ENCODE assay signal across 8 cellular contexts in the genomic region with DNA sequence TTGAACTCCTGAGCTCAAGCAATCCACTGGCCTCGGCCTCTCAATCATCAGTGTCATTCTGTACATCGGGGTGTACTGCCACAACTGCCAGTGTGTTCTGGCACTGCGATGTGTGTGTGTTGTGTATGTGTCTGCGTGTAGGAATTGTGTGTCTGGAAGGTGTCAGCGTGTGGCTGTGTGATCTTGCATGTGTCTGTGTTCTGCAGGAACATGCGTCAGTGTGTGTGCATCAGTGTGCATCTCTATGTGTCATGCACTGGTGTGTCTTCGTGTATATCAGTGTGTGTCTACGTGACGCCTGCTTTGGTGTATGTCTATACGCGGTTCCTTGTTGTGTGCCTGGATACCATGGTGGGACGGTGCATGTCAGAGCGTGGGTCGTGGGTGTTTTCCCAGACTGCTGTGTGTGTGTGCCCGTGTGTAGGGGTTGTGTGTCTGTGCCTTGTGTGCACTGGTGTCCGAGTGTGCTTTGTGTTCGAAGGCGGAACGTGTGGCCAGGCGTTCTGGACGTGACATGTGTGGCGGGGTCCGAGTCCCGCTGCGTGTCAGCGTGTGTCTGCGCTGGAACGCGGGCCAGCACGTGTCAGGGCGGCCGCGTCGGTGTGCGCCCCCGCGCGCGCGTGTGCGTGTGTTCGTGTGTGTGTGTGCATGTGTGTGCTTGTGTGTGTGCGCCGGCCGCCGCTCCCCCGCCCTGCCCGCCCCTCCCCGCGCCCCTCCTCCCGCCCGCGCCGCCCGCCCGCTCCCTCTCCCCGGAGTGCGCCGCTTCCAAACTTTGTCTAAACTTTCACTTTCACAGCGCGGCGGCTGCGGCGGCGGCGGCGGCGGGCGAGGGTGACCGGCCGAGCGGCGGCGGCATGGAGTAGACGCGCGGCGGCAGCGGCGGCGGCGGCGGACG. TPM values are rescaled to one million over a fixed set of nuclear protein-coding genes. Genes with fewer than 3 reads are reported as not detected.
DNase-seq lines count a peak whose midpoint lies in the region; ATAC-seq, FAIRE-seq and TF ChIP-seq lines count a peak whose summit lies in the region.

NFIX (plus strand) TSS at position 775 of the 895 bp plus-strand sequence. CDS start 363 bp downstream, outside the sequence.

- no peaks in the 10 kb centered on the region for H3K27me3 ChIP-seq in PC-3 (ENCODE audit: low read length)
- no peaks in the 10 kb centered on the region for H3K27me3 ChIP-seq in testis

- peak within 1 kb of the TSS; percentile 80 for H3K9ac ChIP-seq in PC-3 (ENCODE audit: low read length)

- H3K36me3 ChIP-seq in PC-3 (ENCODE audit: low read depth, low read length) (peaks cover 4% of the 10 kb centered on the region; the same call in 1 of the 2 replicates), testis (ENCODE audit: low read depth, missing control alignments) (no peaks in the 10 kb centered on the region)

- peak; percentile 40 for ATAC-seq in PC-3
- peak; percentile 48 to 76 for ATAC-seq in natural killer cell treated with Interleukin-12 subunit alpha and Interleukin-12 subunit beta and Interleukin-15 and Interleukin-18, amount 100 ng/mL, for 72 hours
- no peak for ATAC-seq in HG03159 (IDR thresholded peaks at IDR 0.05; ENCODE audit: unreplicated experiment)
- no peak for ATAC-seq in GM19463 (IDR thresholded peaks at IDR 0.05; ENCODE audit: unreplicated experiment)

- H4K20me1 ChIP-seq in PC-3 (ENCODE audit: low read length): no peaks in the 10 kb centered on the region

- intact Hi-C loops in PC-3 (cut with micrococcal nuclease): no loop called here
- intact Hi-C loops in testis (cut with DNase I; ENCODE audit: low total_unique reads): no loop called here

- POLR2A ChIA-PET in PC-3 (lab: Charles Lee; ENCODE audit: unreplicated experiment): interaction anchor here (0.6 kb wide), 1 partner anchor 157 kb away, joined by 5 read pairs; no protein-coding TSS in a partner anchor

- TF ChIP-seq POLR2A in GM12891 (IDR thresholded peaks at IDR 0.05; ENCODE audit: low read depth, low read length) (no peak), testis (IDR thresholded peaks at IDR 0.05) (no peak)

- H3K27ac Mint-ChIP-seq in natural killer cell treated with Interleukin-12 subunit alpha and Interleukin-12 subunit beta and Interleukin-15 and Interleukin-18, amount 100 ng/mL, for 72 hours: peak within 1 kb of the TSS in 1 of 2 donors; percentile 24

- H3K9me2 ChIP-seq in PC-3 (replicated peaks; ENCODE audit: low read length): no peaks in the 10 kb centered on the region

- no peaks in the 10 kb centered on the region for H3K9me3 Mint-ChIP-seq in natural killer cell treated with Interleukin-12 subunit alpha and Interleukin-12 subunit beta and Interleukin-15 and Interleukin-18, amount 100 ng/mL, for 72 hours

- H3K9me3 ChIP-seq in PC-3 (ENCODE audit: low read length): no peaks in the 10 kb centered on the region
- H3K9me3 ChIP-seq in testis: no peaks in the 10 kb centered on the region

- H3K79me2 ChIP-seq in PC-3 (ENCODE audit: low read length): peaks cover 42% of the 10 kb centered on the region

- peak within 1 kb of the TSS; percentile 93 for H2AFZ ChIP-seq in PC-3 (ENCODE audit: low read length)

- H3F3A ChIP-seq in PC-3 (ENCODE audit: low read length, unreplicated experiment): no peaks in the 10 kb centered on the region

- peaks cover 36 to 42% of the 10 kb centered on the region in 2 donors for H3K27me3 Mint-ChIP-seq in natural killer cell treated with Interleukin-12 subunit alpha and Interleukin-12 subunit beta and Interleukin-15 and Interleukin-18, amount 100 ng/mL, for 72 hours

- BruUV-seq in PC-3 (replicated peaks; lab: Mats Ljungman, UMichigan): no TSS peak

- peak within 1 kb of the TSS; percentile 89 for H3K4me2 ChIP-seq in PC-3 (ENCODE audit: low read length)

- CTCF ChIA-PET in PC-3 (lab: Charles Lee): interaction anchor here (0.5 kb wide), 1 partner anchor 66 kb away, joined by 3 read pairs; no protein-coding TSS in a partner anchor

- peaks cover 8 to 11% of the 10 kb centered on the region in 2 donors for H3K4me1 Mint-ChIP-seq in natural killer cell treated with Interleukin-12 subunit alpha and Interleukin-12 subunit beta and Interleukin-15 and Interleukin-18, amount 100 ng/mL, for 72 hours (ENCODE audit: low read depth in 2 of 2)

- 15 to 20% methylated on average over 8 to 40 of the region's 84 CpGs for WGBS in testis, 2 donors

- TF ChIP-seq CTCF in PC-3 (conservative IDR thresholded peaks at IDR 0.05; ENCODE audit: low read depth, low read length) (no peak), fibroblast of mammary gland (conservative IDR thresholded peaks at IDR 0.05; ENCODE audit: control insufficient read depth, insufficient read depth, low read depth, low read length) (no peak), testis (IDR thresholded peaks at IDR 0.05) (no peak)

- H3K4me1 ChIP-seq in PC-3 (ENCODE audit: insufficient read depth, low read length) (peaks cover 14% of the 10 kb centered on the region), testis (peaks cover 18% of the 10 kb centered on the region)

- H3K4me3 ChIP-seq in PC-3 (ENCODE audit: low read length) (peak within 1 kb of the TSS; percentile 98), fibroblast of mammary gland (ENCODE audit: control insufficient read depth, low read depth, low read length) (peak within 1 kb of the TSS; percentile 70), testis (peak within 1 kb of the TSS; percentile 59 to 72)

- DNase-seq in GM12891 (ENCODE audit: insufficient read length, low spot score): peak; percentile 71
- peak; percentile 69 for DNase-seq in PC-3
- DNase-seq in activated T-helper 9 cell treated with anti-CD3 and anti-CD28 coated beads, Interleukin-2, amount 50 U/mL, for 16 hours (ENCODE audit: low read depth): peak; percentile 34
- no peak for DNase-seq in fibroblast of mammary gland (ENCODE audit: low read depth)
- peak; percentile 72 for DNase-seq in natural killer cell treated with Interleukin-12 subunit alpha and Interleukin-12 subunit beta and Interleukin-15 and Interleukin-18, amount 100 ng/mL, for 72 hours (ENCODE audit: low spot score)
- peak; percentile 59 for DNase-seq in testis

- H3K4me3 Mint-ChIP-seq in natural killer cell treated with Interleukin-12 subunit alpha and Interleukin-12 subunit beta and Interleukin-15 and Interleukin-18, amount 100 ng/mL, for 72 hours: peak within 1 kb of the TSS; percentile 89

- peak within 1 kb of the TSS; percentile 14; the same call in 1 of the 2 replicates for H3K27ac ChIP-seq in PC-3 (ENCODE audit: low read length)
- peak within 1 kb of the TSS; percentile 86 to 87 for H3K27ac ChIP-seq in testis

- peaks cover 5% of the 10 kb centered on the region for H3K36me3 Mint-ChIP-seq in natural killer cell treated with Interleukin-12 subunit alpha and Interleukin-12 subunit beta and Interleukin-15 and Interleukin-18, amount 100 ng/mL, for 72 hours

- FAIRE-seq in GM12891 (lab: Jason Lieb, UNC): peak; percentile 91

TF ChIP-seq in GM12891, 5 proteins besides CTCF, POLR2A, EP300 and RAD21:
- TF ChIP-seq POU2F2 (IDR thresholded peaks at IDR 0.05; ENCODE audit: low read depth, low read length): no peak
- TF ChIP-seq SPI1 (IDR thresholded peaks at IDR 0.05; ENCODE audit: low read depth, low read length): no peak
- TF ChIP-seq PAX5 (IDR thresholded peaks at IDR 0.05; ENCODE audit: insufficient read depth, low read length, severe bottlenecking): no peak
- TF ChIP-seq TAF1 (IDR thresholded peaks at IDR 0.05; ENCODE audit: low read depth, low read length): no peak
- no peak for TF ChIP-seq POLR2AphosphoS5 (IDR thresholded peaks at IDR 0.05; ENCODE audit: low read depth, low read length)
TF ChIP-seq in GM12891: peak in this region for 0.

RNA-seq across cellular contexts. Expression of gene NFIX, which starts in this region (rescaled TPM):
- polyA plus RNA-seq in GM12891 (2012; ENCODE audit: low read depth, missing spikeins): 0.30 TPM
- total RNA-seq in PC-3 (2014; rRNA removed): 43.3 and 75.8 TPM in 2 replicates
- under 1 TPM; 0.31 to 0.89 TPM for total RNA-seq in natural killer cell treated with Interleukin-12 subunit alpha and Interleukin-12 subunit beta and Interleukin-15 and Interleukin-18, amount 100 ng/mL, for 72 hours
- 10 to 100 TPM; 51.7 to 62.4 TPM for total RNA-seq in testis
- 47.4 TPM for polyA plus RNA-seq in testis (ENCODE audit: insufficient read depth, low read depth, low replicate concordance)

Comparison
In these comparisons a context has a peak if more than half of its experiments do, and no peak if none do; other contexts are left out.
1. RNA of gene NFIX (total RNA-seq): 51.7 to 62.4 TPM in testis and 43.3 to 75.8 TPM in PC-3; 0.31 to 0.89 TPM in natural killer cell treated with Interleukin-12 subunit alpha and Interleukin-12 subunit beta and Interleukin-15 and Interleukin-18, amount 100 ng/mL, for 72 hours; every median in the first group is over 10 times any median in the second.
2. Peak in DNase-seq and ATAC-seq in natural killer cell treated with Interleukin-12 subunit alpha and Interleukin-12 subunit beta and Interleukin-15 and Interleukin-18, amount 100 ng/mL, for 72 hours; RNA of the gene not detected or under 1 TPM.
3. Peak in every context shown above with its lines, with median percentiles within 50 percentile points of each other: H3K4me3 ChIP-seq.